ENCODE assay signal across 1 cellular context in genomic region chr1:9553736-9554144, GRCh38.
TF ChIP-seq lines count a peak whose summit lies in the region.

No MANE protein-coding gene starts in this region.

TF ChIP-seq in HepG2, 621 proteins besides CTCF, POLR2A, EP300 and RAD21 (continued from another document and continues in another):
- peak; percentile 78 for TF ChIP-seq SP5 (CRISPR knock-in tag; IDR thresholded peaks at IDR 0.05; ENCODE audit: borderline replicate concordance, low read depth)
- no peak for TF ChIP-seq BATF2 (CRISPR knock-in tag; IDR thresholded peaks at IDR 0.05)
- TF ChIP-seq SRSF4 (IDR thresholded peaks at IDR 0.05; ENCODE audit: low read depth, low read length, poor library complexity, severe bottlenecking): no peak
- TF ChIP-seq NBN (conservative IDR thresholded peaks at IDR 0.05): no peak
- no peak for TF ChIP-seq U2AF1 (optimal IDR thresholded peaks at IDR 0.05; ENCODE audit: low read depth, low read length)
- peak; percentile 76; the same call in 1 of the 2 replicates for TF ChIP-seq ZBTB20 (CRISPR knock-in tag; IDR thresholded peaks at IDR 0.05; ENCODE audit: borderline replicate concordance, low read depth)
- TF ChIP-seq ZFP90 (CRISPR knock-in tag; IDR thresholded peaks at IDR 0.05; ENCODE audit: borderline replicate concordance): no peak
- TF ChIP-seq PBX3 (CRISPR knock-in tag; IDR thresholded peaks at IDR 0.05; ENCODE audit: borderline replicate concordance): no peak
- no peak for TF ChIP-seq HNRNPK (IDR thresholded peaks at IDR 0.05; ENCODE audit: low read depth, low read length, poor library complexity, severe bottlenecking)
- TF ChIP-seq PLRG1 (conservative IDR thresholded peaks at IDR 0.05): no peak
- TF ChIP-seq ZBTB10 (CRISPR knock-in tag; IDR thresholded peaks at IDR 0.05; ENCODE audit: borderline replicate concordance): no peak
- TF ChIP-seq SALL1 (CRISPR knock-in tag; IDR thresholded peaks at IDR 0.05): peak; percentile 98
- peak; percentile 98 for TF ChIP-seq HMG20A (CRISPR knock-in tag; IDR thresholded peaks at IDR 0.05; ENCODE audit: borderline replicate concordance)
- TF ChIP-seq ZNF276 (CRISPR knock-in tag; IDR thresholded peaks at IDR 0.05; ENCODE audit: low read depth): no peak
- TF ChIP-seq ZUFSP (CRISPR knock-in tag; IDR thresholded peaks at IDR 0.05; ENCODE audit: borderline replicate concordance): no peak
- no peak for TF ChIP-seq MTF1 (CRISPR knock-in tag; IDR thresholded peaks at IDR 0.05)
- TF ChIP-seq ZSCAN9 (CRISPR knock-in tag; IDR thresholded peaks at IDR 0.05; ENCODE audit: borderline replicate concordance): peak; percentile 30; the same call in 1 of the 2 replicates
- TF ChIP-seq ZNF747 (CRISPR knock-in tag; IDR thresholded peaks at IDR 0.05; ENCODE audit: borderline replicate concordance): peak; percentile 72; the same call in 1 of the 2 replicates
- TF ChIP-seq ZNF770 (CRISPR knock-in tag; IDR thresholded peaks at IDR 0.05): peak; percentile 21; the same call in 1 of the 2 replicates
- TF ChIP-seq IRF9 (CRISPR knock-in tag; IDR thresholded peaks at IDR 0.05; ENCODE audit: borderline replicate concordance): peak; percentile 85; the same call in 1 of the 2 replicates
- TF ChIP-seq SKIL (CRISPR knock-in tag; IDR thresholded peaks at IDR 0.05; ENCODE audit: borderline replicate concordance): peak; percentile 96
- peak; percentile 69; the same call in 1 of the 2 replicates for TF ChIP-seq SP4 (CRISPR knock-in tag; IDR thresholded peaks at IDR 0.05)
- peak; percentile 99 for TF ChIP-seq NR2F6 (IDR thresholded peaks at IDR 0.05)
- peak; percentile 99 for TF ChIP-seq NR2F6 (CRISPR knock-in tag; IDR thresholded peaks at IDR 0.05)
- TF ChIP-seq HOXA7 (CRISPR knock-in tag; IDR thresholded peaks at IDR 0.05): no peak
- no peak for TF ChIP-seq RFX3 (CRISPR knock-in tag; IDR thresholded peaks at IDR 0.05)
- TF ChIP-seq ZFYVE20 (CRISPR knock-in tag; IDR thresholded peaks at IDR 0.05; ENCODE audit: borderline replicate concordance, low read depth): no peak
- TF ChIP-seq ZMYM2 (CRISPR knock-in tag; IDR thresholded peaks at IDR 0.05): no peak
- TF ChIP-seq PREB (CRISPR knock-in tag; IDR thresholded peaks at IDR 0.05): no peak
- TF ChIP-seq SMC3 (IDR thresholded peaks at IDR 0.05; ENCODE audit: low read length): no peak; the same call in 1 of the 2 replicates
- TF ChIP-seq KMT2B (CRISPR knock-in tag; IDR thresholded peaks at IDR 0.05): no peak; the same call in 1 of the 2 replicates
- TF ChIP-seq ZNF235 (CRISPR knock-in tag; IDR thresholded peaks at IDR 0.05; ENCODE audit: borderline replicate concordance): no peak
- TF ChIP-seq MAFF (IDR thresholded peaks at IDR 0.05; ENCODE audit: low read depth, low read length): no peak
- TF ChIP-seq ZNF773 (CRISPR knock-in tag; IDR thresholded peaks at IDR 0.05; ENCODE audit: borderline replicate concordance): no peak
- TF ChIP-seq MED13 (CRISPR knock-in tag; IDR thresholded peaks at IDR 0.05): peak; percentile 95; the same call in 1 of the 2 replicates
- TF ChIP-seq ELF1 (CRISPR knock-in tag; IDR thresholded peaks at IDR 0.05): peak; percentile 56; the same call in 1 of the 2 replicates
- peak; percentile 77; the same call in 1 of the 2 replicates for TF ChIP-seq IRX3 (CRISPR knock-in tag; IDR thresholded peaks at IDR 0.05; ENCODE audit: borderline replicate concordance, low read depth)
- peak; percentile 59; the same call in 1 of the 2 replicates for TF ChIP-seq KDM3A (CRISPR knock-in tag; IDR thresholded peaks at IDR 0.05; ENCODE audit: low read depth)
- no peak for TF ChIP-seq DDIT3 (CRISPR knock-in tag; IDR thresholded peaks at IDR 0.05)
- peak; percentile 92 for TF ChIP-seq SOX5 (CRISPR knock-in tag; IDR thresholded peaks at IDR 0.05; ENCODE audit: borderline replicate concordance)
- no peak for TF ChIP-seq TFDP1 (CRISPR knock-in tag; IDR thresholded peaks at IDR 0.05; ENCODE audit: borderline replicate concordance)
- no peak for TF ChIP-seq MXD1 (CRISPR knock-in tag; IDR thresholded peaks at IDR 0.05)
- no peak for TF ChIP-seq ZNF619 (CRISPR knock-in tag; IDR thresholded peaks at IDR 0.05)
- no peak; the same call in 1 of the 2 replicates for TF ChIP-seq FUBP1 (CRISPR knock-in tag; IDR thresholded peaks at IDR 0.05; ENCODE audit: borderline replicate concordance)
